14 cellular contexts compared by ENCODE assay signal in genomic region chr1:6800728-6801127, GRCh38. TPM values are rescaled to one million over a fixed set of nuclear protein-coding genes. Genes with fewer than 3 reads are reported as not detected.
DNase-seq lines count a peak whose midpoint lies in the region; ATAC-seq and TF ChIP-seq lines count a peak whose summit lies in the region.
"Had no signal": no experiment of that assay in that cellular context is flagged by ENCODE, and none has a peak within 500 bp of the region (broad histone marks: within the 10 kb centered on the region; RNA-seq: fewer than 3 reads in every experiment).

No MANE protein-coding gene starts in this region.

- H3K4me3 Mint-ChIP-seq in Calu3 (ENCODE audit: low read depth, unreplicated experiment) = no peak overlapping the region
- H3K4me3 Mint-ChIP-seq: type B pancreatic cell had no signal

- ATAC-seq in GM18505 (IDR thresholded peaks at IDR 0.05; ENCODE audit: unreplicated experiment) = no peak
- no peak for ATAC-seq in activated naive CD4-positive, alpha-beta T cell treated with anti-CD3 and anti-CD28 coated beads, Interleukin-2, amount 50 U/mL, for 72 hours

- intact Hi-C loops in Calu3 (cut with micrococcal nuclease; ENCODE audit: unreplicated experiment) = no loop called here

- TF ChIP-seq POLR2A in GM18505 (IDR thresholded peaks at IDR 0.05; ENCODE audit: borderline replicate concordance, extremely low read depth, insufficient read depth, insufficient read length) = no peak

- H3K9me3 ChIP-seq in AG04450 (ENCODE audit: control insufficient read depth, insufficient read depth, low read length) = no peaks in the 10 kb centered on the region
- no peaks in the 10 kb centered on the region for H3K9me3 ChIP-seq in muscle layer of duodenum (ENCODE audit: control insufficient read depth in 1 of 2, low read length in 2 of 2)

- peak overlapping the region in 1 of 2 donors; percentile 61 for H3K27ac Mint-ChIP-seq in activated naive CD4-positive, alpha-beta T cell treated with anti-CD3 and anti-CD28 coated beads, Interleukin-2, amount 50 U/mL, for 72 hours
- H3K27ac Mint-ChIP-seq in Calu3 (ENCODE audit: unreplicated experiment) = no peak overlapping the region
- H3K27ac Mint-ChIP-seq: CD4-positive, CD25-positive, alpha-beta regulatory T cell; type B pancreatic cell had no signal

- peaks cover 18 to 21% of the 10 kb centered on the region in 2 donors for H3K4me1 ChIP-seq in muscle layer of duodenum (ENCODE audit: control insufficient read depth in 1 of 2, insufficient read depth in 2 of 2, low read length in 2 of 2)

- H3K36me3 Mint-ChIP-seq in activated naive CD4-positive, alpha-beta T cell treated with anti-CD3 and anti-CD28 coated beads, Interleukin-2, amount 50 U/mL, for 72 hours = peaks cover 0 to 4% of the 10 kb centered on the region in 2 donors
- peaks cover 1% of the 10 kb centered on the region for H3K36me3 Mint-ChIP-seq in Calu3 (ENCODE audit: insufficient read depth, unreplicated experiment)
- H3K36me3 Mint-ChIP-seq: CD4-positive, CD25-positive, alpha-beta regulatory T cell; naive B cell had no signal

- no peaks in the 10 kb centered on the region for H3K27me3 Mint-ChIP-seq in Calu3 (ENCODE audit: unreplicated experiment)
- H3K27me3 Mint-ChIP-seq: CD4-positive, CD25-positive, alpha-beta regulatory T cell; naive B cell; type B pancreatic cell had no signal

- CTCF ChIA-PET in AG04450 (lab: Charles Lee) (interaction anchor here (1.3 to 6.0 kb wide), 3 partner anchors 69 to 847 kb away, joined by 4 to 41 read pairs (median 4); no protein-coding TSS in a partner anchor), Calu3 (lab: Charles Lee) (no interaction called here)

- BruUV-seq in Calu3 (replicated peaks; lab: Mats Ljungman, UMichigan) = no TSS peak

- DNase-seq in AG04450 (ENCODE audit: low read depth, low spot score) (peak; percentile 38), M059J (ENCODE audit: low read depth) (peak; percentile 84), dedifferentiated amniotic fluid mesenchymal stem cell (ENCODE audit: extremely low spot score) (peak; percentile 43), NCI-H748 (lab: John Stamatoyannopoulos, UW; ENCODE audit: unreplicated experiment) (no peak), Calu3 (no peak)
- DNase-seq in activated naive CD4-positive, alpha-beta T cell treated with anti-CD3 and anti-CD28 coated beads, Interleukin-2, amount 50 U/mL, for 72 hours (ENCODE audit: low spot score in 2 of 2) = no peak
- DNase-seq: caudate nucleus; CD4-positive, CD25-positive, alpha-beta regulatory T cell; hippocampal formation; naive B cell; NCI-H748 treated with DMSO at 0.1 percent for 48 hours had no signal

- H3K36me3 ChIP-seq in muscle layer of duodenum (ENCODE audit: control insufficient read depth in 1 of 2, insufficient read depth in 2 of 2, low read length in 2 of 2) = no peaks in the 10 kb centered on the region

- H3K27me3 ChIP-seq in AG04450 (ENCODE audit: control insufficient read depth, insufficient read depth, low read length) = no peaks in the 10 kb centered on the region
- no peaks in the 10 kb centered on the region for H3K27me3 ChIP-seq in muscle layer of duodenum (ENCODE audit: low read depth, low read length)

- POLR2A ChIA-PET in AG04450 (lab: Yijun Ruan, JAX) = interaction anchor here (2.6 kb wide), 1 partner anchor 16 kb away, joined by 14 read pairs; the partner anchor contains the start of gene CAMTA1

- H3K4me3 ChIP-seq in AG04450 (ENCODE audit: low read depth, low read length) (peak overlapping the region; percentile 11; the same call in 1 of the 2 replicates), muscle layer of duodenum (ENCODE audit: low read depth in 1 of 2, low read length in 2 of 2) (peak overlapping the region in 1 of 2 donors; percentile 9)

- no peak for TF ChIP-seq CTCF in AG04450 (IDR thresholded peaks at IDR 0.05; ENCODE audit: low read depth, low read length)
- TF ChIP-seq CTCF in Calu3 (IDR thresholded peaks at IDR 0.05; ENCODE audit: unreplicated experiment) = no peak

- no peaks in the 10 kb centered on the region for H3K9me3 Mint-ChIP-seq in activated naive CD4-positive, alpha-beta T cell treated with anti-CD3 and anti-CD28 coated beads, Interleukin-2, amount 50 U/mL, for 72 hours
- H3K9me3 Mint-ChIP-seq in Calu3 (ENCODE audit: low read depth, unreplicated experiment) = no peaks in the 10 kb centered on the region
- H3K9me3 Mint-ChIP-seq: type B pancreatic cell had no signal

- H3K27ac ChIP-seq in AG04450 (ENCODE audit: low read depth, low read length) (peak overlapping the region; percentile 85), muscle layer of duodenum (ENCODE audit: low read length) (peak overlapping the region; percentile 76)

- H3K4me1 Mint-ChIP-seq in Calu3 (ENCODE audit: low read depth, unreplicated experiment) = peaks cover 14% of the 10 kb centered on the region

RNA-seq across cellular contexts. Expression of gene CAMTA1, which starts 15.5 kb away (rescaled TPM):
- polyA plus RNA-seq in AG04450 (2011; rRNA removed) = 51.8 and 64.9 TPM in 2 replicates
- 22.1 and 35.3 TPM in 2 replicates for polyA minus RNA-seq in AG04450 (2011; rRNA and poly(A)+ RNA removed)
- total RNA-seq in M059J (2014; rRNA removed; shearing (Covaris generic)) = 219 and 225 TPM in 2 replicates
- 10 to 100 TPM; 50.4 to 76.4 TPM for total RNA-seq in activated naive CD4-positive, alpha-beta T cell treated with anti-CD3 and anti-CD28 coated beads, Interleukin-2, amount 50 U/mL, for 72 hours
- 50.3 and 55.1 TPM in 2 replicates for total RNA-seq in Calu3 (2022)

Comparison
In these comparisons a context has a peak if more than half of its experiments do, and no peak if none do; other contexts are left out.
1. DNase-seq: peak in AG04450 (single experiment), M059J (single experiment) and dedifferentiated amniotic fluid mesenchymal stem cell (single experiment); none in NCI-H748 (single experiment), activated naive CD4-positive, alpha-beta T cell treated with anti-CD3 and anti-CD28 coated beads, Interleukin-2, amount 50 U/mL, for 72 hours (0 of 2) and Calu3 (single experiment).